ENCODE assay signal across 15 cellular contexts in the genomic region with DNA sequence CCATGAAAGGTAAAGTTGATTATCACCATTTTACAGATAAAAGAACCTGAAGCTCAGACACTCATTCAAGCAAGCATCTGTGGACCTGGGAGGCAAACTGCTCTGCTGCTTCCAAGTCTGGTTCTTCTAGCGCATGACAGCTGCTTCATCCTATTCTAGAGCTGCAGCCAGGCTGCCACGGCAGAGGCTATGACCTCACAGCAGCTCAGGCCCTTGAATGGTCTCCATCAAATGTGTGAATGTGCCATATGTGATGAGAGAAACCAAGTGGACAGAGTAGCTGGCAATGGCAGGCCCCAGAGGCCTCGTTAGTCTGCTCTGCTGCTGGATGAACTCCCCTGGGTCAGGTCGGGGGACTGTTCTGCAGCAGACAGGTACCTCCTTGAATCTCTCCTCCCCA. TPM values are rescaled to one million over a fixed set of nuclear protein-coding genes. Genes with fewer than 3 reads are reported as not detected.
"Had no signal": no experiment of that assay in that cellular context is flagged by ENCODE, and none has a peak within 500 bp of the region (broad histone marks: within the 10 kb centered on the region; RNA-seq: fewer than 3 reads in every experiment).

No MANE protein-coding gene starts in this region.

- H3K9me3 ChIP-seq: ovary, sigmoid colon, stomach, testis, upper lobe of right lung had no signal

- H3K4me3 ChIP-seq: ovary, sigmoid colon, stomach, testis, upper lobe of right lung had no signal

- H3K4me1 ChIP-seq: sigmoid colon, stomach, upper lobe of right lung had no signal

- H3K27me3 ChIP-seq: ovary, sigmoid colon, stomach, testis, upper lobe of right lung had no signal

- H3K36me3 ChIP-seq: ovary, sigmoid colon, stomach, upper lobe of right lung had no signal

- DNase-seq: activated CD4-positive, alpha-beta T cell treated with anti-CD3 and anti-CD28 coated beads, Interleukin-2, amount 10 ng/mL, durations not matched to agents 7 days and 5 days; activated CD8-positive, alpha-beta memory T cell treated with anti-CD3 and anti-CD28 coated beads for 24 hours; activated naive CD4-positive, alpha-beta T cell; cortex of kidney; effector memory CD4-positive, alpha-beta T cell; foreskin keratinocyte; naive B cell; ovary; sigmoid colon; stimulated activated CD4-positive, alpha-beta T cell treated with anti-CD3 and anti-CD28 coated beads, Interleukin-12 subunit alpha, Interleukin-12 subunit beta, amount 100 ng/mL, for 4 hours; stimulated activated CD4-positive, alpha-beta T cell treated with anti-CD3 and anti-CD28 coated beads, Interleukin-2, amount 100 ng/mL, for 24 hours; stomach; upper lobe of right lung had no signal

- H3K27ac ChIP-seq: foreskin keratinocyte, ovary, sigmoid colon, stomach, testis, upper lobe of right lung had no signal

RNA-seq across cellular contexts. Expression of a gene that starts 30.7 kb away (rescaled TPM):
- total RNA-seq: lung microvascular endothelial cell had no signal
